Comparison of ENCODE assay signal across 9 cellular contexts in genomic region chr4:71188197-71188625, GRCh38.
DNase-seq lines count a peak whose midpoint lies in the region; ATAC-seq and TF ChIP-seq lines count a peak whose summit lies in the region.
"Had no signal": no experiment of that assay in that cellular context is flagged by ENCODE, and none has a peak within 500 bp of the region (broad histone marks: within the 10 kb centered on the region; RNA-seq: fewer than 3 reads in every experiment).

No MANE protein-coding gene starts in this region.

- intact Hi-C loops in Right ventricle myocardium inferior (cut with DNase I) = no loop called here
- intact Hi-C loops in vagina (cut with DNase I) = no loop called here
- intact Hi-C loops in lower leg skin (cut with DNase I; ENCODE audit: low total_unique reads) = no loop called here

- no peaks in the 10 kb centered on the region for H3K36me3 ChIP-seq in right atrium auricular region
- H3K36me3 ChIP-seq in vagina = no peaks in the 10 kb centered on the region

- H3K4me1 ChIP-seq in right atrium auricular region (peaks cover 0 to 4% of the 10 kb centered on the region in 2 donors), mononuclear cell (ENCODE audit: insufficient read depth, low read length) (peaks cover 11% of the 10 kb centered on the region), vagina (no peaks in the 10 kb centered on the region)

- WGBS in lower leg skin, 2 donors = 28 to 32% methylated on average over 6 of the region's 6 CpGs

- H3K4me3 ChIP-seq in right atrium auricular region (peak overlapping the region; percentile 54 to 71), mononuclear cell (ENCODE audit: low read length) (peak overlapping the region; percentile 38), vagina (peak overlapping the region; percentile 53 to 89), lower leg skin (ENCODE audit: low read depth, poor library complexity, severe bottlenecking) (no peak overlapping the region)
- H3K4me3 ChIP-seq: K562 had no signal

- peak overlapping the region; percentile 81 to 86 for H3K27ac ChIP-seq in right atrium auricular region
- H3K27ac ChIP-seq in vagina = no peak overlapping the region

- no peak for TF ChIP-seq CTCF in right atrium auricular region (IDR thresholded peaks at IDR 0.05)
- TF ChIP-seq CTCF in vagina (IDR thresholded peaks at IDR 0.05) = no peak
- no peak for TF ChIP-seq CTCF in lower leg skin (IDR thresholded peaks at IDR 0.05)

- no peak for TF ChIP-seq POLR2A in vagina (IDR thresholded peaks at IDR 0.05)
- TF ChIP-seq POLR2A in lower leg skin (IDR thresholded peaks at IDR 0.05) = no peak

- H3K9me3 ChIP-seq in right atrium auricular region = no peaks in the 10 kb centered on the region
- H3K9me3 ChIP-seq in mononuclear cell (ENCODE audit: low read depth, low read length) = no peaks in the 10 kb centered on the region
- no peaks in the 10 kb centered on the region for H3K9me3 ChIP-seq in vagina

- no peak for ATAC-seq in Right ventricle myocardium inferior
- no peak for ATAC-seq in HG02870 (IDR thresholded peaks at IDR 0.05; ENCODE audit: unreplicated experiment)
- ATAC-seq: K562 had no signal

- no peak for DNase-seq in right atrium auricular region (ENCODE audit: low spot score)
- no peak for DNase-seq in Right ventricle myocardium inferior (ENCODE audit: missing footprints)
- peak; percentile 35 for DNase-seq in astrocyte of the hippocampus (ENCODE audit: low read depth, low spot score)
- DNase-seq in vagina (ENCODE audit: extremely low spot score in 2 of 2) = no peak
- no peak for DNase-seq in DMS79 (lab: John Stamatoyannopoulos, UW)
- DNase-seq in lower leg skin (ENCODE audit: low spot score in 2 of 2) = no peak

- H3K27me3 ChIP-seq in right atrium auricular region (no peaks in the 10 kb centered on the region), mononuclear cell (ENCODE audit: insufficient read depth, low read length) (peaks cover 41% of the 10 kb centered on the region), vagina (no peaks in the 10 kb centered on the region)
